Comparison of ENCODE assay signal across 21 cellular contexts in genomic region chr4:147594107-147594506, GRCh38. TPM values are rescaled to one million over a fixed set of nuclear protein-coding genes. Genes with fewer than 3 reads are reported as not detected.
DNase-seq lines count a peak whose midpoint lies in the region; ATAC-seq and TF ChIP-seq lines count a peak whose summit lies in the region.
"Had no signal": no experiment of that assay in that cellular context is flagged by ENCODE, and none has a peak within 500 bp of the region (broad histone marks: within the 10 kb centered on the region; RNA-seq: fewer than 3 reads in every experiment).

No MANE protein-coding gene starts in this region.

- POLR2A ChIA-PET in AG04449 (lab: Yijun Ruan, JAX): no interaction called here

- no peak for DNase-seq in AG04449 (ENCODE audit: low read depth, low spot score)
- peak; percentile 32 for DNase-seq in H7
- DNase-seq in astrocyte of the spinal cord (ENCODE audit: low read depth, low spot score): no peak
- DNase-seq in foreskin keratinocyte: no peak
- DNase-seq in D341Med (ENCODE audit: low spot score): no peak
- DNase-seq: activated gamma-delta T cell; activated T-cell treated with anti-CD3 and anti-CD28 coated beads for 4 hours; CD8-positive, alpha-beta memory T cell; DMS53; GF-D8; immature natural killer cell; mucosa of descending colon; NCI-H146; NCI-H524 treated with DMSO at 0.1 percent for 48 hours; stimulated activated CD4-positive, alpha-beta T cell treated with anti-CD3 and anti-CD28 coated beads, Interleukin-1b, Interleukin-23, amount 100 ng/mL, for 48 hours had no signal

- CTCF ChIA-PET in AG04449 (lab: Yijun Ruan, JAX): interaction anchor here (0.7 to 7.1 kb wide), 11 partner anchors 10 to 575 kb away, joined by 3 to 130 read pairs (median 4); no protein-coding TSS in a partner anchor

- H3K36me3 ChIP-seq in H7 (replicated peaks; ENCODE audit: control insufficient read depth, insufficient read depth, low read length): no peaks in the 10 kb centered on the region
- H3K36me3 ChIP-seq: suprapubic skin had no signal

- no peaks in the 10 kb centered on the region for H3K27me3 ChIP-seq in H7 (ENCODE audit: control insufficient read depth, insufficient read depth, low read length)
- no peaks in the 10 kb centered on the region for H3K27me3 ChIP-seq in foreskin keratinocyte
- H3K27me3 ChIP-seq: suprapubic skin had no signal

- TF ChIP-seq CTCF in AG04449 (IDR thresholded peaks at IDR 0.05; ENCODE audit: insufficient read depth, low read length, missing control alignments): peak; percentile 1
- peak; percentile 19 for TF ChIP-seq CTCF in astrocyte of the spinal cord (IDR thresholded peaks at IDR 0.05; ENCODE audit: low read depth, low read length)
- peak; percentile 39 for TF ChIP-seq CTCF in foreskin keratinocyte (conservative IDR thresholded peaks at IDR 0.05)

- in situ Hi-C loops in astrocyte of the spinal cord (cut with HindIII; ENCODE audit: low sequenced_read_pairs): no loop called here

- ATAC-seq in foreskin keratinocyte (no peak), HG03175 (IDR thresholded peaks at IDR 0.05; ENCODE audit: unreplicated experiment) (no peak), HG03097 (IDR thresholded peaks at IDR 0.05; ENCODE audit: low FRiP score, unreplicated experiment) (no peak), HG02763 (IDR thresholded peaks at IDR 0.05; ENCODE audit: unreplicated experiment) (no peak)
- ATAC-seq: mucosa of descending colon had no signal

- H3K4me1 ChIP-seq in foreskin keratinocyte: peaks cover 7% of the 10 kb centered on the region
- H3K4me1 ChIP-seq: suprapubic skin had no signal

- H3K27ac ChIP-seq in foreskin keratinocyte: no peak overlapping the region
- H3K27ac ChIP-seq: RWPE1, suprapubic skin, VCaP had no signal

- H3K4me3 ChIP-seq in AG04449 (ENCODE audit: low read depth, low read length): no peak overlapping the region
- no peak overlapping the region for H3K4me3 ChIP-seq in H7 (ENCODE audit: insufficient read depth, low read depth, low read length)
- no peak overlapping the region for H3K4me3 ChIP-seq in astrocyte of the spinal cord (ENCODE audit: low read depth, low read length)
- H3K4me3 ChIP-seq: mucosa of descending colon, suprapubic skin had no signal

RNA-seq across cellular contexts. Expression of gene TMEM184C, which starts 23.1 kb away (rescaled TPM):
- total RNA-seq in H7 (2014; rRNA removed; shearing (Covaris generic)): 24.9 and 34.3 TPM in 2 replicates
- 23.3 and 26.1 TPM in 2 replicates for total RNA-seq in foreskin keratinocyte
- polyA plus RNA-seq in foreskin keratinocyte: 7.1 and 8.5 TPM in 2 replicates
